Comparison of ENCODE assay signal across 21 cellular contexts in genomic region chr20:60857708-60858107, GRCh38.
DNase-seq lines count a peak whose midpoint lies in the region; ATAC-seq and TF ChIP-seq lines count a peak whose summit lies in the region.
"Had no signal": no experiment of that assay in that cellular context is flagged by ENCODE, and none has a peak within 500 bp of the region (broad histone marks: within the 10 kb centered on the region; RNA-seq: fewer than 3 reads in every experiment).

No MANE protein-coding gene starts in this region.

- H3K27me3 ChIP-seq in prostate gland (replicated peaks; ENCODE audit: insufficient read depth) (peaks cover 3% of the 10 kb centered on the region), brain microvascular endothelial cell (replicated peaks) (no peaks in the 10 kb centered on the region)
- H3K27me3 ChIP-seq: gastrocnemius medialis had no signal

- H3K27ac ChIP-seq in prostate gland: no peak overlapping the region
- H3K27ac ChIP-seq in brain microvascular endothelial cell: no peak overlapping the region
- H3K27ac ChIP-seq: gastrocnemius medialis, PC-9 had no signal

- 67% methylated on average over 6 of the region's 6 CpGs for WGBS in prostate gland

- DNase-seq in A172 (ENCODE audit: low spot score) (peak; percentile 11), ELR (ENCODE audit: low read depth) (peak; percentile 65), SK-MEL-5 (ENCODE audit: low read depth, low spot score) (peak; percentile 18), foreskin fibroblast (peak; percentile 11 to 33), SHP77 (lab: John Stamatoyannopoulos, UW) (no peak), prostate gland (ENCODE audit: low spot score) (no peak), brain microvascular endothelial cell (no peak)
- DNase-seq: activated CD4-positive, alpha-beta memory T cell treated with anti-CD3 and anti-CD28 coated beads, Interleukin-2, amount 10 ng/mL, durations not matched to agents 7 days and 5 days; AML-193; Calu3; gastrocnemius medialis; GDM1; H9; mesendoderm; MV-4-11; NCI-H2107; NCI-H69; PC-9; right cardiac atrium; stimulated activated CD4-positive, alpha-beta T cell treated with anti-CD3 and anti-CD28 coated beads, Interleukin-1b, Interleukin-23, amount 100 ng/mL, for 48 hours had no signal

- ATAC-seq in GM19324 (IDR thresholded peaks at IDR 0.05; ENCODE audit: low FRiP score, unreplicated experiment): no peak
- ATAC-seq: right cardiac atrium had no signal

- H3K36me3 ChIP-seq in prostate gland (no peaks in the 10 kb centered on the region), brain microvascular endothelial cell (replicated peaks) (no peaks in the 10 kb centered on the region)
- H3K36me3 ChIP-seq: gastrocnemius medialis had no signal

- in situ Hi-C loops in SK-MEL-5 (cut with HindIII; ENCODE audit: low pct_unique_long_range_greater_than_20kb, low sequenced_read_pairs): no loop called here
- in situ Hi-C loops in brain microvascular endothelial cell (cut with HindIII; ENCODE audit: low pct_ligation_motif_present, low sequenced_read_pairs): no loop called here

- H3K9me3 ChIP-seq in prostate gland: no peaks in the 10 kb centered on the region
- H3K9me3 ChIP-seq: gastrocnemius medialis had no signal

- TF ChIP-seq CTCF in foreskin fibroblast (IDR thresholded peaks at IDR 0.05; ENCODE audit: low read depth, low read length) (no peak), prostate gland (IDR thresholded peaks at IDR 0.05) (no peak), brain microvascular endothelial cell (IDR thresholded peaks at IDR 0.05; ENCODE audit: low read depth, low read length, missing control alignments) (no peak)

- H3K4me3 ChIP-seq in foreskin fibroblast (ENCODE audit: low read depth in 1 of 2, low read length in 2 of 2) (no peak overlapping the region), prostate gland (no peak overlapping the region), brain microvascular endothelial cell (ENCODE audit: low read depth, low read length) (no peak overlapping the region)
- H3K4me3 ChIP-seq: gastrocnemius medialis, PC-9 had no signal

- H3K4me1 ChIP-seq in prostate gland (replicated peaks): no peaks in the 10 kb centered on the region
- H3K4me1 ChIP-seq: gastrocnemius medialis had no signal

- no peak for TF ChIP-seq POLR2A in prostate gland (IDR thresholded peaks at IDR 0.05)

- intact Hi-C loops in prostate gland (cut with DNase I): no loop called here

Comparison
In these comparisons a context has a peak if more than half of its experiments do, and no peak if none do; other contexts are left out.
1. DNase-seq: peak in A172 (single experiment), ELR (single experiment), SK-MEL-5 (single experiment) and foreskin fibroblast (2 of 2); none in SHP77 (0 of 2), prostate gland (single experiment) and brain microvascular endothelial cell (single experiment).